Comparison of ENCODE assay signal across 8 cellular contexts in genomic region chr15:48861813-48862431, GRCh38. TPM values are rescaled to one million over a fixed set of nuclear protein-coding genes. Genes with fewer than 3 reads are reported as not detected.
DNase-seq lines count a peak whose midpoint lies in the region; ATAC-seq and TF ChIP-seq lines count a peak whose summit lies in the region.

No MANE protein-coding gene starts in this region.

- POLR2A ChIA-PET in OCI-LY7 (lab: Charles Lee) = interaction anchor here (0.6 to 0.8 kb wide), 2 partner anchors 290 to 565 kb away, joined by 3 read pairs; no protein-coding TSS in a partner anchor

- CTCF ChIA-PET in OCI-LY7 (lab: Charles Lee; ENCODE audit: unreplicated experiment) = no interaction called here

- peak; percentile 62 for DNase-seq in AG09309 (ENCODE audit: low read depth)
- DNase-seq in HUDEP-2 (lab: John Stamatoyannopoulos, UW; ENCODE audit: unreplicated experiment in 76 of 76) = peak in 43 of 76 experiments; percentile 4 to 69 (median 39)
- peak; percentile 77 for DNase-seq in OCI-LY7 (ENCODE audit: low spot score)
- DNase-seq in adrenal gland = peak in 5 of 7 donors; percentile 16 to 53 (median 35)
- no peak for DNase-seq in left ventricle myocardium inferior
- peak; percentile 37 for DNase-seq in skeletal muscle cell (ENCODE audit: low read depth)

- H3K36me3 ChIP-seq in OCI-LY7 (ENCODE audit: insufficient read depth, low read length) (no peaks in the 10 kb centered on the region), adrenal gland (replicated peaks in 1 of 2) (no peaks in the 10 kb centered on the region), left ventricle myocardium inferior (no peaks in the 10 kb centered on the region)

- no peak for ATAC-seq in HG03095 (IDR thresholded peaks at IDR 0.05; ENCODE audit: unreplicated experiment)

- no peaks in the 10 kb centered on the region for H4K20me1 ChIP-seq in OCI-LY7 (ENCODE audit: insufficient read depth, low read length)

- peak; percentile 85 for TF ChIP-seq CTCF in AG09309 (IDR thresholded peaks at IDR 0.05; ENCODE audit: control insufficient read depth, insufficient read depth, low read depth, low read length, missing control alignments)
- TF ChIP-seq CTCF in GM12874 (IDR thresholded peaks at IDR 0.05; ENCODE audit: insufficient read depth, low read depth, low read length) = peak; percentile 63
- TF ChIP-seq CTCF in OCI-LY7 (conservative IDR thresholded peaks at IDR 0.05; ENCODE audit: low read length) = peak; percentile 99
- TF ChIP-seq CTCF in adrenal gland (IDR thresholded peaks at IDR 0.05) = peak; percentile 78 to 95 (median 88)
- peak; percentile 94 for TF ChIP-seq CTCF in left ventricle myocardium inferior (IDR thresholded peaks at IDR 0.05; ENCODE audit: borderline replicate concordance)

- intact Hi-C loops in OCI-LY7 (cut with micrococcal nuclease; ENCODE audit: unreplicated experiment) (loop anchor here (1.0 to 10.0 kb wide), 4 partner anchors 285 to 1283 kb away; no protein-coding TSS in a partner anchor), adrenal gland (cut with DNase I) (loop anchor here (5.0 to 10.0 kb wide), 4 partner anchors 103 to 1280 kb away; partner anchors contain the start of genes FGF7 (in 1 of the 2) and SHC4 (in 1 of the 2)), left ventricle myocardium inferior (cut with micrococcal nuclease) (loop anchor here (5.0 to 10.0 kb wide), 2 partner anchors 283 to 560 kb away; partner anchors contain the start of gene FGF7)

- no peaks in the 10 kb centered on the region for H3K4me1 ChIP-seq in OCI-LY7 (ENCODE audit: insufficient read depth, low read length, poor library complexity, severe bottlenecking)
- peaks cover 0 to 5% of the 10 kb centered on the region in 2 donors for H3K4me1 ChIP-seq in adrenal gland (replicated peaks in 1 of 2)
- H3K4me1 ChIP-seq in left ventricle myocardium inferior = no peaks in the 10 kb centered on the region

- H3K9me3 ChIP-seq in OCI-LY7 (ENCODE audit: low read length) (no peaks in the 10 kb centered on the region), adrenal gland (replicated peaks in 1 of 3) (no peaks in the 10 kb centered on the region), left ventricle myocardium inferior (replicated peaks) (no peaks in the 10 kb centered on the region)

- no peaks in the 10 kb centered on the region for H3K79me2 ChIP-seq in OCI-LY7 (ENCODE audit: insufficient read depth, low read depth, low read length)

- H3K4me3 ChIP-seq in AG09309 (ENCODE audit: control insufficient read depth, low read depth, low read length) = no peak overlapping the region
- H3K4me3 ChIP-seq in OCI-LY7 (ENCODE audit: low read depth, low read length, poor library complexity, severe bottlenecking) = no peak overlapping the region
- H3K4me3 ChIP-seq in adrenal gland = no peak overlapping the region
- no peak overlapping the region for H3K4me3 ChIP-seq in left ventricle myocardium inferior
- H3K4me3 ChIP-seq in skeletal muscle cell (ENCODE audit: low read depth, low read length) = no peak overlapping the region

- no peak for TF ChIP-seq POLR2A in adrenal gland (IDR thresholded peaks at IDR 0.05)

- H3K4me2 ChIP-seq in OCI-LY7 (ENCODE audit: low read length) = no peak overlapping the region

- no peaks in the 10 kb centered on the region for H3K9me2 ChIP-seq in OCI-LY7 (ENCODE audit: insufficient read depth, low read length)

- BruUV-seq in OCI-LY7 (replicated peaks; lab: Mats Ljungman, UMichigan) = no TSS peak

- 0 to 6% (median 3%) methylated on average over 1 of the region's 1 CpG for WGBS in adrenal gland, 4 donors

- H3K27ac ChIP-seq in OCI-LY7 (ENCODE audit: low read depth, low read length, poor library complexity, severe bottlenecking) = no peak overlapping the region
- H3K27ac ChIP-seq in adrenal gland = no peak overlapping the region
- H3K27ac ChIP-seq in left ventricle myocardium inferior (replicated peaks) = no peak overlapping the region

- peak overlapping the region; percentile 34; the same call in 1 of the 2 replicates for H2AFZ ChIP-seq in OCI-LY7 (ENCODE audit: low read length)

- H3K27me3 ChIP-seq in adrenal gland (no peaks in the 10 kb centered on the region), left ventricle myocardium inferior (ENCODE audit: low read depth) (no peaks in the 10 kb centered on the region)

RNA-seq across cellular contexts. Expression of gene EID1, which starts 16.0 kb away (rescaled TPM):
- total RNA-seq in OCI-LY7 (2014; rRNA removed; shearing (Covaris generic)) = 104 and 106 TPM in 2 replicates
- 93.7 and 111 TPM in 2 replicates for total RNA-seq in OCI-LY7 (2022)
- total RNA-seq in adrenal gland = 100 to 1,000 TPM; 226 to 666 (median 245) TPM
- 100 to 1,000 TPM; 148 to 247 (median 161) TPM for polyA plus RNA-seq in adrenal gland
- 227 TPM for total RNA-seq in left ventricle myocardium inferior

RNA-seq across cellular contexts. Expression of gene CEP152, which starts 51.1 kb away (rescaled TPM):
- total RNA-seq in OCI-LY7 (2014; rRNA removed; shearing (Covaris generic)) = 37.6 and 68.2 TPM in 2 replicates
- 44.9 and 54.4 TPM in 2 replicates for total RNA-seq in OCI-LY7 (2022)
- 10 to 100 TPM in 1 of 8 donors, 1 to 10 TPM in 7; 1.5 to 14.4 (median 3.7) TPM for total RNA-seq in adrenal gland
- polyA plus RNA-seq in adrenal gland = 1 to 10 TPM; 1.2 to 1.9 (median 1.6) TPM
- total RNA-seq in left ventricle myocardium inferior = 1.3 TPM
